Comparison of ENCODE assay signal across 32 cellular contexts in the genomic region with DNA sequence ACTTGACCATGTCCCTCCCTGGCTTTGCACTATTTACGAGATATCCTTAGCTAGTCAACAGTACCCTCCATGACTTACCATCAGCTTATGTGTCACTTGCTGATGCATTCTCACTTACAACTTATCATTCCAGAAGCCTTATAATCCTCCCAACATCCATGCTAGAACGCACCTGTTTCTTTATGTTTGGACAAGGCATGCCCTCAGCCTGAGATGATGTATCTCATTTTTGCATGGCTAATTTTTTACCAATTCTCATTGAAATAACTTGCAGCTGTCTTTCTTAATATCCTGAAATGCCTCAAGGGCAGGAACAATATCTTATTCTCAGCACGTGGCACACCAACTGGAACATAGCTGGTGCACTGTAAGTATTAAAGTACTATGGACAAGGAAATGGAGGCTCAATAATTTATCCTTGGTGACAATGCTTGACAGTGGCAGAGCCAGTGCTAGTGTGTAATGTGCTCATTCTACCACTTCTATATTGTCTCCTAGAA.
"Had no signal": no experiment of that assay in that cellular context is flagged by ENCODE, and none has a peak within 500 bp of the region (broad histone marks: within the 10 kb centered on the region; RNA-seq: fewer than 3 reads in every experiment).

No MANE protein-coding gene starts in this region.

- H3K27ac Mint-ChIP-seq: activated B cell treated with CpG ODN at 0.5 μM for 24 hours; activated CD8-positive, alpha-beta T cell treated with anti-CD3 and anti-CD28 coated beads for 36 hours; activated naive CD8-positive, alpha-beta T cell; activated T-helper 17 cell treated with anti-CD3 and anti-CD28 coated beads, Interleukin-2, amount 50 U/mL, for 72 hours; effector memory CD8-positive, alpha-beta T cell; T-helper 17 cell; T-helper 2 cell treated with Interferon-gamma antibody and Interleukin-4, amounts not matched to agents 5 μg/mL and 100 μg/mL, for 36 hours had no signal

- H3K4me1 Mint-ChIP-seq: activated B cell treated with CpG ODN at 0.5 μM for 24 hours; activated T-helper 17 cell treated with anti-CD3 and anti-CD28 coated beads, Interleukin-2, amount 50 U/mL, for 72 hours; central memory CD8-positive, alpha-beta T cell; T-helper 17 cell had no signal

- H3K36me3 Mint-ChIP-seq: activated naive CD8-positive, alpha-beta T cell had no signal

- H3K9me3 Mint-ChIP-seq: activated B cell treated with CpG ODN at 0.5 μM for 24 hours; activated CD8-positive, alpha-beta T cell treated with anti-CD3 and anti-CD28 coated beads for 36 hours; activated T-cell treated with anti-CD3 and anti-CD28 coated beads, Interleukin-2, amount 50 U/mL, for 4 hours; activated T-helper 17 cell treated with anti-CD3 and anti-CD28 coated beads, Interleukin-2, amount 50 U/mL, for 72 hours; central memory CD8-positive, alpha-beta T cell; effector memory CD8-positive, alpha-beta T cell; T-helper 2 cell treated with Interferon-gamma antibody and Interleukin-4, amounts not matched to agents 5 μg/mL and 100 μg/mL, for 36 hours had no signal

- H3K9me3 ChIP-seq: esophagus muscularis mucosa, gastrocnemius medialis had no signal

- H3K36me3 ChIP-seq: brain microvascular endothelial cell, gastrocnemius medialis, WERI-Rb-1 had no signal

- H3K4me3 Mint-ChIP-seq: activated B cell treated with CpG ODN at 0.5 μM for 24 hours; activated CD8-positive, alpha-beta T cell treated with anti-CD3 and anti-CD28 coated beads for 36 hours; activated naive CD8-positive, alpha-beta T cell; activated T-cell treated with anti-CD3 and anti-CD28 coated beads, Interleukin-2, amount 50 U/mL, for 4 hours; activated T-helper 17 cell treated with anti-CD3 and anti-CD28 coated beads, Interleukin-2, amount 50 U/mL, for 72 hours; central memory CD8-positive, alpha-beta T cell; effector memory CD8-positive, alpha-beta T cell; T-helper 17 cell; T-helper 2 cell treated with Interferon-gamma antibody and Interleukin-4, amounts not matched to agents 5 μg/mL and 100 μg/mL, for 36 hours had no signal

- DNase-seq: activated B cell treated with CpG ODN at 0.5 μM for 24 hours; activated CD4-positive, alpha-beta T cell treated with anti-CD3 and anti-CD28 coated beads for 48 hours; activated CD4-positive, alpha-beta T cell treated with anti-CD3 and anti-CD28 coated beads, Interleukin-2, amount 50 U/mL, for 1 hour; activated CD4-positive, alpha-beta T cell treated with anti-CD3 and anti-CD28 coated beads, Interleukin-2, amount 50 U/mL, for 48 hours; activated CD8-positive, alpha-beta memory T cell treated with anti-CD3 and anti-CD28 coated beads for 24 hours; activated CD8-positive, alpha-beta T cell treated with anti-CD3 and anti-CD28 coated beads for 36 hours; activated effector memory CD4-positive, alpha-beta T cell treated with Interleukin-2 at 50 U/mL for 16 hours; activated gamma-delta T cell treated with Interleukin-2 at 50 U/mL for 16 hours; activated naive CD4-positive, alpha-beta T cell treated with anti-CD3 and anti-CD28 coated beads, Interleukin-2, amount 50 U/mL, for 16 hours; activated naive CD4-positive, alpha-beta T cell treated with Interleukin-2 at 50 U/mL for 16 hours; activated T-cell treated with anti-CD3 and anti-CD28 coated beads, Interleukin-2, amount 50 U/mL, for 4 hours; amniotic stem cell; anterior cingulate cortex; brain microvascular endothelial cell; cortex of kidney; dermis blood vessel endothelial cell; effector CD4-positive, alpha-beta T cell; effector memory CD8-positive, alpha-beta T cell; erythroblast; foreskin keratinocyte; gastrocnemius medialis; glutamatergic neuron; T-helper 1 cell; T-helper 17 cell; T1000; WERI-Rb-1 had no signal

- H3K4me3 ChIP-seq: esophagus muscularis mucosa, gastrocnemius medialis had no signal

- H3K27ac ChIP-seq: esophagus muscularis mucosa, gastrocnemius medialis, WERI-Rb-1 had no signal

- H3K27me3 Mint-ChIP-seq: activated B cell treated with CpG ODN at 0.5 μM for 24 hours; activated CD8-positive, alpha-beta T cell treated with anti-CD3 and anti-CD28 coated beads for 36 hours; activated naive CD8-positive, alpha-beta T cell; central memory CD8-positive, alpha-beta T cell had no signal

- H3K4me1 ChIP-seq: esophagus muscularis mucosa, gastrocnemius medialis had no signal

- ATAC-seq: activated CD4-positive, CD25-positive, alpha-beta regulatory T cell treated with anti-CD3 and anti-CD28 coated beads, Interleukin-2, amount 50 U/mL, for 24 hours; activated CD8-positive, alpha-beta T cell treated with anti-CD3 and anti-CD28 coated beads for 36 hours; activated T-cell treated with anti-CD3 and anti-CD28 coated beads, Interleukin-2, amount 50 U/mL, for 4 hours; activated T-helper 17 cell treated with anti-CD3 and anti-CD28 coated beads, Interleukin-2, amount 50 U/mL, for 72 hours; effector memory CD8-positive, alpha-beta T cell; foreskin keratinocyte; gastrocnemius medialis; T-helper 17 cell had no signal

- H3K27me3 ChIP-seq: brain microvascular endothelial cell, esophagus muscularis mucosa, foreskin keratinocyte, gastrocnemius medialis had no signal
